In the genomic region with DNA sequence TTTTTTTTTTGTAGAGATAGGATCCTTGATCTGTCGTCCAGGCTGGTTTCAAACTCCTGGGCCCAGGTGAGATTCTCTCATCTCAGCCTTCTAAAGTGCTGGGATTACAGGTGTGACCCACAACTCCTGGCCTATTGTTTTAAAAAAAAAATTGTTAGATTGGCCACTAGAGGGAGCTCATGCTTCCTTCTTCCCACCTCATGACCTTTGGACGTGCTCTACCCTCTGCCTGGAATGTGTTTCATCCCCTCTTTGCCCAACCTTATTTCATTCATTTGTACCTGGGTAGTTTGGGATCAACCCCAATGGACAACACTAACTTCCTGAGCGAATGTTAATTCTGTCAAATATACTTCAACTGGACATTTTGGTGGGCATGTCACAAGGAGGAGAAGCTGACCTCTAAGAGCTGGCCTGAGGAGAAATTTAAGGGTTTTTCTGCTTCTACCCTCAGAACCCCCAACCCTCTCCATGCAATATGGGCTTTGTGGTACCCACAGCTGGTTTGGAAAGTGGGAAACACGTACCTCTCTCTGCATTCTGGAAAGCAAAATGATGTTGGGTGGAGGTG, we compare ENCODE assay signal across 8 cellular contexts. TPM values are rescaled to one million over a fixed set of nuclear protein-coding genes. Genes with fewer than 3 reads are reported as not detected.
DNase-seq lines count a peak whose midpoint lies in the region; ATAC-seq and TF ChIP-seq lines count a peak whose summit lies in the region.

No MANE protein-coding gene starts in this region.

- H4K20me1 ChIP-seq in SK-N-SH (ENCODE audit: insufficient read depth), result no peaks in the 10 kb centered on the region

- TF ChIP-seq RAD21 in SK-N-SH (IDR thresholded peaks at IDR 0.05; ENCODE audit: low read length), result peak; percentile 49

- H3K27me3 ChIP-seq in SK-N-SH (ENCODE audit: insufficient read depth) (peaks cover 1% of the 10 kb centered on the region; the same call in 1 of the 2 replicates), gastrocnemius medialis (no peaks in the 10 kb centered on the region)

- TF ChIP-seq CTCF in SK-N-SH (IDR thresholded peaks at IDR 0.05), result peak; percentile 77
- peak; percentile 68 for TF ChIP-seq CTCF in fibroblast of villous mesenchyme (IDR thresholded peaks at IDR 0.05; ENCODE audit: insufficient read depth, low read depth, low read length)
- peak; percentile 15 to 57 (median 32) for TF ChIP-seq CTCF in gastrocnemius medialis (IDR thresholded peaks at IDR 0.05 in 4 of 5, conservative IDR thresholded peaks at IDR 0.05 in 1 of 5)

- no peaks in the 10 kb centered on the region for H3K9me2 ChIP-seq in SK-N-SH

- no peaks in the 10 kb centered on the region for H3K79me2 ChIP-seq in SK-N-SH (ENCODE audit: insufficient read depth)

- H3K36me3 ChIP-seq in SK-N-SH (replicated peaks in 1 of 2; ENCODE audit: control insufficient read depth in 1 of 2, insufficient read depth in 2 of 2, low read length in 1 of 2) (no peaks in the 10 kb centered on the region), gastrocnemius medialis (no peaks in the 10 kb centered on the region)

- no peak overlapping the region for H2AFZ ChIP-seq in SK-N-SH (ENCODE audit: low read depth)

- no peak overlapping the region for H3K9ac ChIP-seq in SK-N-SH

- no peak overlapping the region for H3K27ac ChIP-seq in SK-N-SH (ENCODE audit: low read depth in 2 of 2, low read length in 1 of 2)
- H3K27ac ChIP-seq in gastrocnemius medialis, result no peak overlapping the region

- H3K4me1 ChIP-seq in SK-N-SH (ENCODE audit: control insufficient read depth in 1 of 2, insufficient read depth in 2 of 2, low read depth in 1 of 2, low read length in 1 of 2) (no peaks in the 10 kb centered on the region), gastrocnemius medialis (no peaks in the 10 kb centered on the region)

- CTCF ChIA-PET in SK-N-SH (lab: Yijun Ruan, JAX), result interaction anchor here (0.5 to 2.7 kb wide), 13 partner anchors 9 to 166 kb away, joined by 3 to 13 read pairs (median 3); no protein-coding TSS in a partner anchor

- in situ Hi-C loops in gastrocnemius medialis (cut with MboI; ENCODE audit: low sequenced_read_pairs in 4 of 4), result no loop called here

- 59% methylated on average over 4 of the region's 4 CpGs for WGBS in SK-N-SH (ENCODE audit: low lambda C conversion rate)

- TF ChIP-seq EP300 in SK-N-SH (IDR thresholded peaks at IDR 0.05; ENCODE audit: borderline replicate concordance in 1 of 2, low read depth in 1 of 2, low read length in 1 of 2), result no peak

- ATAC-seq in gastrocnemius medialis (peak in 1 of 2 donors; percentile 49), HG02763 (IDR thresholded peaks at IDR 0.05; ENCODE audit: unreplicated experiment) (no peak)

- POLR2A ChIA-PET in SK-N-SH (lab: Yijun Ruan, JAX), result no interaction called here

- peak; percentile 41 for DNase-seq in SIG-M5 treated with dmso at 0.1 percent for 504 hours (lab: John Stamatoyannopoulos, UW; ENCODE audit: unreplicated experiment)
- no peak for DNase-seq in SIG-M5 (lab: John Stamatoyannopoulos, UW)
- peak; percentile 7 for DNase-seq in HK-2 (ENCODE audit: unreplicated experiment)
- DNase-seq in SK-N-SH, result peak; percentile 50
- DNase-seq in fibroblast of villous mesenchyme (ENCODE audit: low read depth), result peak; percentile 30
- no peak for DNase-seq in gastrocnemius medialis
- no peak for DNase-seq in stimulated activated CD4-positive, alpha-beta T cell treated with anti-CD3 and anti-CD28 coated beads, Interleukin-12 subunit alpha, Interleukin-12 subunit beta, amount 100 ng/mL, for 4 hours

- no peaks in the 10 kb centered on the region for H3F3A ChIP-seq in SK-N-SH (replicated peaks; ENCODE audit: insufficient read depth)

- TF ChIP-seq POLR2A in gastrocnemius medialis (IDR thresholded peaks at IDR 0.05), result no peak

- H3K4me2 ChIP-seq in SK-N-SH, result no peak overlapping the region

- H3K4me3 ChIP-seq in SK-N-SH (ENCODE audit: low read depth in 2 of 2, low read length in 1 of 2), result no peak overlapping the region
- no peak overlapping the region for H3K4me3 ChIP-seq in fibroblast of villous mesenchyme (ENCODE audit: low read depth, low read length)
- H3K4me3 ChIP-seq in gastrocnemius medialis, result no peak overlapping the region

- intact Hi-C loops in gastrocnemius medialis (cut with DNase I; ENCODE audit: low total_unique reads), result no loop called here

- H3K9me3 ChIP-seq in SK-N-SH (no peaks in the 10 kb centered on the region), gastrocnemius medialis (no peaks in the 10 kb centered on the region)

TF ChIP-seq in SK-N-SH, 30 proteins besides CTCF, POLR2A, EP300 and RAD21:
- TF ChIP-seq, protein P1, sequence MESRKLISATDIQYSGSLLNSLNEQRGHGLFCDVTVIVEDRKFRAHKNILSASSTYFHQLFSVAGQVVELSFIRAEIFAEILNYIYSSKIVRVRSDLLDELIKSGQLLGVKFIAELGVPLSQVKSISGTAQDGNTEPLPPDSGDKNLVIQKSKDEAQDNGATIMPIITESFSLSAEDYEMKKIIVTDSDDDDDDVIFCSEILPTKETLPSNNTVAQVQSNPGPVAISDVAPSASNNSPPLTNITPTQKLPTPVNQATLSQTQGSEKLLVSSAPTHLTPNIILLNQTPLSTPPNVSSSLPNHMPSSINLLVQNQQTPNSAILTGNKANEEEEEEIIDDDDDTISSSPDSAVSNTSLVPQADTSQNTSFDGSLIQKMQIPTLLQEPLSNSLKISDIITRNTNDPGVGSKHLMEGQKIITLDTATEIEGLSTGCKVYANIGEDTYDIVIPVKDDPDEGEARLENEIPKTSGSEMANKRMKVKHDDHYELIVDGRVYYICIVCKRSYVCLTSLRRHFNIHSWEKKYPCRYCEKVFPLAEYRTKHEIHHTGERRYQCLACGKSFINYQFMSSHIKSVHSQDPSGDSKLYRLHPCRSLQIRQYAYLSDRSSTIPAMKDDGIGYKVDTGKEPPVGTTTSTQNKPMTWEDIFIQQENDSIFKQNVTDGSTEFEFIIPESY (IDR thresholded peaks at IDR 0.05; ENCODE audit: borderline replicate concordance, low read depth), result no peak
- peak; percentile 3; the same call in 1 of the 2 replicates for TF ChIP-seq SMC3 (IDR thresholded peaks at IDR 0.05; ENCODE audit: low read depth, low read length)

RNA-seq across cellular contexts. Expression of a gene that starts 6.4 kb away (rescaled TPM):
- not detected in 2 replicates for polyA plus RNA-seq in SK-N-SH (2012; rRNA removed)
- not detected in 2 replicates for polyA plus RNA-seq in SK-N-SH (2012; cell fraction: cytosol; rRNA removed)
- polyA plus RNA-seq in SK-N-SH (2012; cell fraction: nucleus; rRNA removed), result 0.02 TPM in 1 of 2 replicates, not detected in the other
- under 0.01 TPM in 1 of 2 replicates, not detected in the other for total RNA-seq in fibroblast of villous mesenchyme
- total RNA-seq in gastrocnemius medialis, result under 1 TPM in 1 of 4 donors, not detected in 3; 0.13 TPM

RNA-seq across cellular contexts. Expression of a gene that starts 45.0 kb away (rescaled TPM):
- polyA plus RNA-seq in SK-N-SH (2012; rRNA removed), result 3.4 and 3.5 TPM in 2 replicates
- polyA plus RNA-seq in SK-N-SH (2012; cell fraction: cytosol; rRNA removed), result 2.2 and 2.6 TPM in 2 replicates
- 2.8 and 5.0 TPM in 2 replicates for polyA plus RNA-seq in SK-N-SH (2012; cell fraction: nucleus; rRNA removed)
- total RNA-seq in fibroblast of villous mesenchyme, result 23.5 and 54.8 TPM in 2 replicates
- total RNA-seq in gastrocnemius medialis, result 10 to 100 TPM; 18.5 to 69.8 (median 42.3) TPM

Comparison
In these comparisons a context has a peak if more than half of its experiments do, and no peak if none do; other contexts are left out.
1. DNase-seq: peak in SIG-M5 treated with dmso at 0.1 percent for 504 hours (single experiment), HK-2 (single experiment), SK-N-SH (single experiment) and fibroblast of villous mesenchyme (single experiment); none in SIG-M5 (single experiment), gastrocnemius medialis (0 of 2) and stimulated activated CD4-positive, alpha-beta T cell treated with anti-CD3 and anti-CD28 coated beads, Interleukin-12 subunit alpha, Interleukin-12 subunit beta, amount 100 ng/mL, for 4 hours (single experiment).
2. Peak in every context shown above with its lines, with median percentiles within 50 percentile points of each other: CTCF ChIP-seq.